18 cellular contexts compared by ENCODE assay signal in the genomic region with DNA sequence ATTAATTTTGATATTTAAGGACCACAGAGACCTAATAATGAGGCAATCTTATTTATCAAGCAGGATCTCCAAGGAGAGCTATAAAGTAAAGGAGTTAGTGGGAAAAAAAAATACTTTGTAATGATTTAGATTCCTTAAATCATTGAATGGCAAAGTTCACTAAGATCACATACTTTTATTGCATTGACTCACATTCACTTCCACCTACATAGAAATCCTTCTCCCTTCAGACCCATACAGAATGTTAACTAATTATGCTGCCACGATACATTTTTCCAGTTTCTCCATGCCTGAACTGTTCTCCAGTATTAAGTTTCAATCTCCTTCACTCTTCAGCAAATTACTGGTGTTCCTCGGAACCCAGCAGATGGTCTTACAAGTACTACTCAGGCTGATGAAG.
"Had no signal": no experiment of that assay in that cellular context is flagged by ENCODE, and none has a peak within 500 bp of the region (broad histone marks: within the 10 kb centered on the region; RNA-seq: fewer than 3 reads in every experiment).

No MANE protein-coding gene starts in this region.

- H3K27ac ChIP-seq: adrenal gland, foreskin keratinocyte, heart left ventricle, pancreas, skin epidermis, transverse colon had no signal

- FAIRE-seq: keratinocyte, pancreas, TTC549 had no signal

- H3K4me1 ChIP-seq: adrenal gland, foreskin keratinocyte, heart left ventricle, pancreas, transverse colon had no signal

- H3K4me3 Mint-ChIP-seq: activated B cell treated with CpG ODN at 0.5 μM for 24 hours; activated CD4-positive, alpha-beta T cell treated with anti-CD3 and anti-CD28 coated beads, Interleukin-2, amount 10 ng/mL, durations not matched to agents 24 days and 14 days; activated naive CD4-positive, alpha-beta T cell treated with anti-CD3 and anti-CD28 coated beads, Interleukin-2, amount 10 ng/mL, durations not matched to agents 7 days and 5 days; stimulated activated memory B cell treated with anti-CD40 and anti-IgM and Interleukin-4, amounts not matched to agents 10 μg/mL and 1 μg/mL and 100 μg/mL, for 72 hours had no signal

- H3K4me3 ChIP-seq: adrenal gland, heart left ventricle, pancreas, skin epidermis, transverse colon had no signal

- H3K27me3 ChIP-seq: adrenal gland, foreskin keratinocyte, heart left ventricle, pancreas, transverse colon had no signal

- DNase-seq: activated B cell treated with CpG ODN at 0.5 μM for 24 hours; activated CD4-positive, alpha-beta T cell treated with anti-CD3 and anti-CD28 coated beads, Interleukin-2, amount 10 ng/mL, durations not matched to agents 24 days and 14 days; activated CD8-positive, alpha-beta memory T cell treated with anti-CD3 and anti-CD28 coated beads for 24 hours; activated naive CD4-positive, alpha-beta T cell treated with anti-CD3 and anti-CD28 coated beads, Interleukin-2, amount 10 ng/mL, durations not matched to agents 7 days and 5 days; activated T-cell treated with anti-CD3 and anti-CD28 coated beads for 4 hours; adrenal gland; cerebellar nuclear complex; foreskin keratinocyte; heart left ventricle; left ventricle myocardium superior; pancreas; T-helper 2 cell; transverse colon had no signal

- H3K4me1 Mint-ChIP-seq: activated B cell treated with CpG ODN at 0.5 μM for 24 hours; activated CD4-positive, alpha-beta T cell treated with anti-CD3 and anti-CD28 coated beads, Interleukin-2, amount 10 ng/mL, durations not matched to agents 24 days and 14 days; activated naive CD4-positive, alpha-beta T cell treated with anti-CD3 and anti-CD28 coated beads, Interleukin-2, amount 10 ng/mL, durations not matched to agents 7 days and 5 days; stimulated activated memory B cell treated with anti-CD40 and anti-IgM and Interleukin-4, amounts not matched to agents 10 μg/mL and 1 μg/mL and 100 μg/mL, for 72 hours had no signal

- H3K36me3 Mint-ChIP-seq: activated naive CD4-positive, alpha-beta T cell treated with anti-CD3 and anti-CD28 coated beads, Interleukin-2, amount 10 ng/mL, durations not matched to agents 7 days and 5 days; stimulated activated memory B cell treated with anti-CD40 and anti-IgM and Interleukin-4, amounts not matched to agents 10 μg/mL and 1 μg/mL and 100 μg/mL, for 72 hours had no signal

- H3K9me3 ChIP-seq: adrenal gland, heart left ventricle, pancreas, transverse colon had no signal

- ATAC-seq: foreskin keratinocyte; heart left ventricle; left ventricle myocardium superior; pancreas; stimulated activated memory B cell treated with anti-CD40 and anti-IgM and Interleukin-4, amounts not matched to agents 10 μg/mL and 1 μg/mL and 100 μg/mL, for 72 hours had no signal

- H3K27ac Mint-ChIP-seq: activated B cell treated with CpG ODN at 0.5 μM for 24 hours; activated CD4-positive, alpha-beta T cell treated with anti-CD3 and anti-CD28 coated beads, Interleukin-2, amount 10 ng/mL, durations not matched to agents 24 days and 14 days; activated naive CD4-positive, alpha-beta T cell treated with anti-CD3 and anti-CD28 coated beads, Interleukin-2, amount 10 ng/mL, durations not matched to agents 7 days and 5 days; activated T-helper 2 cell treated with anti-CD3 and anti-CD28 coated beads, Interferon-gamma antibody, Interleukin-2, Interleukin-4, amounts not matched to agents 10 μg/mL and 5 μg/mL and 100 μg/mL, durations not matched to agents 14 hours and 24 hours and 36 hours; stimulated activated memory B cell treated with anti-CD40 and anti-IgM and Interleukin-4, amounts not matched to agents 10 μg/mL and 1 μg/mL and 100 μg/mL, for 72 hours had no signal

- H3K36me3 ChIP-seq: adrenal gland, heart left ventricle, pancreas, transverse colon had no signal

- H3K9me3 Mint-ChIP-seq: activated B cell treated with CpG ODN at 0.5 μM for 24 hours; activated CD4-positive, alpha-beta T cell treated with anti-CD3 and anti-CD28 coated beads, Interleukin-2, amount 10 ng/mL, durations not matched to agents 24 days and 14 days; activated naive CD4-positive, alpha-beta T cell treated with anti-CD3 and anti-CD28 coated beads, Interleukin-2, amount 10 ng/mL, durations not matched to agents 7 days and 5 days; activated T-helper 2 cell treated with anti-CD3 and anti-CD28 coated beads, Interferon-gamma antibody, Interleukin-2, Interleukin-4, amounts not matched to agents 10 μg/mL and 5 μg/mL and 100 μg/mL, durations not matched to agents 14 hours and 24 hours and 36 hours; stimulated activated memory B cell treated with anti-CD40 and anti-IgM and Interleukin-4, amounts not matched to agents 10 μg/mL and 1 μg/mL and 100 μg/mL, for 72 hours had no signal
